8 cellular contexts compared by ENCODE assay signal in genomic region chr12:6567824-6568617, GRCh38. TPM values are rescaled to one million over a fixed set of nuclear protein-coding genes. Genes with fewer than 3 reads are reported as not detected.
DNase-seq lines count a peak whose midpoint lies in the region; ATAC-seq and TF ChIP-seq lines count a peak whose summit lies in the region.

TSS of gene NOP2 (minus strand) at chr12:6568291. CDS start at chr12:6567918, 373 bp downstream.

- H3K9me2 ChIP-seq in MM.1S (replicated peaks; ENCODE audit: insufficient read depth, low read length), result no peaks in the 10 kb centered on the region
- H3K9me2 ChIP-seq in neural cell (ENCODE audit: insufficient read depth, low read length), result no peaks in the 10 kb centered on the region

- H3F3A ChIP-seq in MM.1S (ENCODE audit: insufficient read depth, low read length) (peaks cover 13% of the 10 kb centered on the region; the same call in 1 of the 2 replicates), neural cell (ENCODE audit: insufficient read depth, low read length, poor library complexity, severe bottlenecking) (no peaks in the 10 kb centered on the region)

- H4K20me1 ChIP-seq in MM.1S (ENCODE audit: insufficient read depth, low read length) (no peaks in the 10 kb centered on the region), neural cell (ENCODE audit: insufficient read depth) (no peaks in the 10 kb centered on the region)

- H3K27me3 ChIP-seq in MM.1S (replicated peaks; ENCODE audit: insufficient read depth, low read length), result no peaks in the 10 kb centered on the region
- no peaks in the 10 kb centered on the region for H3K27me3 ChIP-seq in neural cell (ENCODE audit: insufficient read depth, low read depth, low read length)

- H3K27ac ChIP-seq in MM.1S (ENCODE audit: low read length) (peak within 1 kb of the TSS; percentile 37; the same call in 1 of the 2 replicates), neural cell (ENCODE audit: low read length) (peak within 1 kb of the TSS; percentile 55)

- H3K4me3 ChIP-seq in MM.1S (ENCODE audit: low read length), result peak within 1 kb of the TSS; percentile 77
- H3K4me3 ChIP-seq in neural cell (ENCODE audit: low read length), result peak within 1 kb of the TSS; percentile 76

- TF ChIP-seq RAD21 in neural cell (conservative IDR thresholded peaks at IDR 0.05), result no peak

- peak within 1 kb of the TSS; percentile 99 for H3K27ac Mint-ChIP-seq in stimulated activated naive CD8-positive, alpha-beta T cell treated with anti-CD3 and anti-CD28 coated beads, Interleukin-15, amount 100 ng/mL, for 72 hours

- H3K9me3 Mint-ChIP-seq in stimulated activated naive CD8-positive, alpha-beta T cell treated with anti-CD3 and anti-CD28 coated beads, Interleukin-15, amount 100 ng/mL, for 72 hours, result no peaks in the 10 kb centered on the region

- H2AFZ ChIP-seq in MM.1S (ENCODE audit: low read length) (peak within 1 kb of the TSS; percentile 63), neural cell (ENCODE audit: low read depth, low read length) (peak within 1 kb of the TSS; percentile 51)

- H3K9ac ChIP-seq in MM.1S (ENCODE audit: low read length) (peak within 1 kb of the TSS; percentile 72), neural cell (ENCODE audit: low read length) (peak within 1 kb of the TSS; percentile 63)

- peak; percentile 97 for DNase-seq in Daoy (ENCODE audit: low read depth)
- peak; percentile 90 for DNase-seq in H4 (ENCODE audit: low spot score)
- peak; percentile 95 for DNase-seq in MM.1S
- peak; percentile 22 for DNase-seq in SIG-M5 (lab: John Stamatoyannopoulos, UW)
- DNase-seq in activated effector memory CD4-positive, alpha-beta T cell treated with Interleukin-2 at 50 U/mL for 16 hours, result peak; percentile 83
- peak; percentile 73 for DNase-seq in fibroblast of the conjunctiva (ENCODE audit: low read depth)
- DNase-seq in stimulated activated naive CD8-positive, alpha-beta T cell treated with anti-CD3 and anti-CD28 coated beads, Interleukin-15, amount 100 ng/mL, for 72 hours, result peak; percentile 79 to 86

- H3K36me3 ChIP-seq in MM.1S (replicated peaks; ENCODE audit: insufficient read depth, low read length) (peaks cover 2% of the 10 kb centered on the region; the same call in 1 of the 2 replicates), neural cell (ENCODE audit: insufficient read depth, low read length) (peaks cover 3% of the 10 kb centered on the region)

- H3K9me3 ChIP-seq in MM.1S (replicated peaks; ENCODE audit: insufficient read depth, low read length) (no peaks in the 10 kb centered on the region), neural cell (ENCODE audit: low read length) (no peaks in the 10 kb centered on the region)

- H3K79me2 ChIP-seq in MM.1S (ENCODE audit: low read length), result peaks cover 45% of the 10 kb centered on the region
- peaks cover 7% of the 10 kb centered on the region for H3K79me2 ChIP-seq in neural cell (replicated peaks; ENCODE audit: insufficient read depth, low read length)

- H3K4me1 ChIP-seq in MM.1S (ENCODE audit: low read length), result no peaks in the 10 kb centered on the region

- H3K4me1 Mint-ChIP-seq in stimulated activated naive CD8-positive, alpha-beta T cell treated with anti-CD3 and anti-CD28 coated beads, Interleukin-15, amount 100 ng/mL, for 72 hours, result peaks cover 48% of the 10 kb centered on the region

- H3K4me2 ChIP-seq in MM.1S (ENCODE audit: low read depth, low read length), result peak within 1 kb of the TSS; percentile 79
- peak within 1 kb of the TSS; percentile 69 for H3K4me2 ChIP-seq in neural cell (ENCODE audit: low read length)

- TF ChIP-seq CTCF in MM.1S (IDR thresholded peaks at IDR 0.05; ENCODE audit: low read length) (no peak), neural cell (IDR thresholded peaks at IDR 0.05; ENCODE audit: poor library complexity, severe bottlenecking) (peak; percentile 34)

- H3K27me3 Mint-ChIP-seq in stimulated activated naive CD8-positive, alpha-beta T cell treated with anti-CD3 and anti-CD28 coated beads, Interleukin-15, amount 100 ng/mL, for 72 hours, result no peaks in the 10 kb centered on the region

- no peak for TF ChIP-seq EP300 in neural cell (conservative IDR thresholded peaks at IDR 0.05; ENCODE audit: poor library complexity, severe bottlenecking)

- peak within 1 kb of the TSS; percentile 97 to 100 for H3K4me3 Mint-ChIP-seq in stimulated activated naive CD8-positive, alpha-beta T cell treated with anti-CD3 and anti-CD28 coated beads, Interleukin-15, amount 100 ng/mL, for 72 hours

- ATAC-seq in stimulated activated naive CD8-positive, alpha-beta T cell treated with anti-CD3 and anti-CD28 coated beads, Interleukin-15, amount 100 ng/mL, for 72 hours, result peak; percentile 95

TF ChIP-seq in neural cell, 6 proteins besides CTCF, POLR2A, EP300 and RAD21:
- no peak for TF ChIP-seq EZH2 (IDR thresholded peaks at IDR 0.05; ENCODE audit: borderline replicate concordance, insufficient read depth, low read length, poor library complexity, severe bottlenecking)
- TF ChIP-seq POLR2AphosphoS5 (IDR thresholded peaks at IDR 0.05), result peak; percentile 59
- TF ChIP-seq MXI1 (conservative IDR thresholded peaks at IDR 0.05; ENCODE audit: poor library complexity, severe bottlenecking), result peak; percentile 97
- TF ChIP-seq TAF1 (IDR thresholded peaks at IDR 0.05; ENCODE audit: low read depth), result peak; percentile 58

RNA-seq across cellular contexts. Expression of gene NOP2, which starts in this region (rescaled TPM):
- 111 and 129 TPM in 2 replicates for total RNA-seq in Daoy (2014; rRNA removed; shearing (Covaris generic))
- 64.3 and 90.3 TPM in 2 replicates for total RNA-seq in H4 (2014; rRNA removed; shearing (Covaris generic))
- 30.7 and 38.8 TPM in 2 replicates for polyA plus RNA-seq in neural cell
- 23.9 and 29.6 TPM in 2 replicates for polyA minus RNA-seq in neural cell

Comparison
In these comparisons a context has a peak if more than half of its experiments do, and no peak if none do; other contexts are left out.
1. Peak in every context shown above with its lines: DNase-seq, ATAC-seq, H3K4me3 ChIP-seq and H3K27ac ChIP-seq.
2. DNase-seq: peak in every context shown above with its lines; median percentile 97 in Daoy; 95 in MM.1S; 90 in H4; 83 in activated effector memory CD4-positive, alpha-beta T cell treated with Interleukin-2 at 50 U/mL for 16 hours; 82 in stimulated activated naive CD8-positive, alpha-beta T cell treated with anti-CD3 and anti-CD28 coated beads, Interleukin-15, amount 100 ng/mL, for 72 hours; 73 in fibroblast of the conjunctiva; 22 in SIG-M5.